In the genomic region with DNA sequence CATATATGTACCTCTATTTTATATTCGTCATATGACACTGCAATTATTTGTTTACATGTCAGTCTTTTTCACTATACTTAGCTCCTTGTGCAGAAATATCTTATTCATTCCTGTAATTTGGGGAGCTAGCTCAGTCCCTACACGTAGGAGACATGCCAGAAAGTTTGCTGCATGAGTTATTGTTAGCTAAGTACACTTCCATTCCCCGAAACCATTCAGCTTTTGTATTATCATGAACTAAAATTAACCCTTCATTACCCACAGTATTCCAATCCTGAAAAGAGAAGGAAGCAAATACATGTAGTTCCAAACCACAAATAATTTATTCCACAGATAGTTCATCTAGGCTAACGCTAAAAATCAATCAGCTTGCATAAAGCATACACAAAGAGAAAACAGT, we compare ENCODE assay signal across 12 cellular contexts.
"Had no signal": no experiment of that assay in that cellular context is flagged by ENCODE, and none has a peak within 500 bp of the region (broad histone marks: within the 10 kb centered on the region; RNA-seq: fewer than 3 reads in every experiment).

No MANE protein-coding gene starts in this region.

- H3K27ac Mint-ChIP-seq: activated T-helper 2 cell treated with anti-CD3 and anti-CD28 coated beads, Interferon-gamma antibody, Interleukin-2, Interleukin-4, amounts not matched to agents 10 μg/mL and 5 μg/mL and 100 μg/mL, durations not matched to agents 14 hours and 24 hours and 36 hours; stimulated activated naive CD8-positive, alpha-beta T cell treated with anti-CD3 and anti-CD28 coated beads, Interleukin-15, Interleukin-2, amounts not matched to agents 100 ng/mL and 50 ng/mL, for 24 hours had no signal

- H3K27me3 Mint-ChIP-seq: naive B cell; stimulated activated naive CD8-positive, alpha-beta T cell treated with anti-CD3 and anti-CD28 coated beads, Interleukin-15, Interleukin-2, amounts not matched to agents 100 ng/mL and 50 ng/mL, for 24 hours had no signal

- H3K4me3 Mint-ChIP-seq: naive B cell; stimulated activated naive CD8-positive, alpha-beta T cell treated with anti-CD3 and anti-CD28 coated beads, Interleukin-15, Interleukin-2, amounts not matched to agents 100 ng/mL and 50 ng/mL, for 24 hours had no signal

- H3K27me3 ChIP-seq: brain microvascular endothelial cell, vagina had no signal

- H3K27ac ChIP-seq: brain microvascular endothelial cell, prostate gland, thoracic aorta, vagina had no signal

- H3K36me3 ChIP-seq: brain microvascular endothelial cell, prostate gland had no signal

- H3K9me3 Mint-ChIP-seq: activated T-helper 2 cell treated with anti-CD3 and anti-CD28 coated beads, Interferon-gamma antibody, Interleukin-2, Interleukin-4, amounts not matched to agents 10 μg/mL and 5 μg/mL and 100 μg/mL, durations not matched to agents 14 hours and 24 hours and 36 hours; naive B cell; stimulated activated naive CD8-positive, alpha-beta T cell treated with anti-CD3 and anti-CD28 coated beads, Interleukin-15, Interleukin-2, amounts not matched to agents 100 ng/mL and 50 ng/mL, for 24 hours had no signal

- H3K9me3 ChIP-seq: prostate gland, thoracic aorta, vagina had no signal

- H3K4me3 ChIP-seq: prostate gland, thoracic aorta, vagina had no signal

- H3K4me1 ChIP-seq: prostate gland, vagina had no signal

- DNase-seq: activated CD4-positive, alpha-beta T cell treated with anti-CD3 and anti-CD28 coated beads, Interleukin-2, amount 50 U/mL, for 1 hour; activated naive CD4-positive, alpha-beta T cell treated with anti-CD3 and anti-CD28 coated beads, Interleukin-2, amount 50 U/mL, for 16 hours; activated T-cell treated with anti-CD3 and anti-CD28 coated beads for 4 hours; brain microvascular endothelial cell; naive B cell; stimulated activated CD4-positive, alpha-beta T cell treated with anti-CD3 and anti-CD28 coated beads, Interleukin-2, amount 100 ng/mL, for 48 hours; T-helper 2 cell had no signal
